1 cellular context compared by ENCODE assay signal in genomic region chr2:219175928-219176817, GRCh38.
TF ChIP-seq lines count a peak whose summit lies in the region.

No MANE protein-coding gene starts in this region.

TF ChIP-seq in GM12891, 5 proteins besides CTCF, POLR2A, EP300 and RAD21:
- TF ChIP-seq SPI1 (IDR thresholded peaks at IDR 0.05; ENCODE audit: low read depth, low read length), result peak; percentile 92
- no peak for TF ChIP-seq POU2F2 (IDR thresholded peaks at IDR 0.05; ENCODE audit: low read depth, low read length)
- TF ChIP-seq PAX5 (IDR thresholded peaks at IDR 0.05; ENCODE audit: insufficient read depth, low read length, severe bottlenecking), result peak; percentile 67
- no peak for TF ChIP-seq TAF1 (IDR thresholded peaks at IDR 0.05; ENCODE audit: low read depth, low read length)
- TF ChIP-seq POLR2AphosphoS5 (IDR thresholded peaks at IDR 0.05; ENCODE audit: low read depth, low read length), result no peak
